In genomic region chr6:2970034-2970685, GRCh38 we compare ENCODE assay signal across 8 cellular contexts.
DNase-seq lines count a peak whose midpoint lies in the region; ATAC-seq and TF ChIP-seq lines count a peak whose summit lies in the region.

No MANE protein-coding gene starts in this region.

- no peaks in the 10 kb centered on the region for H4K20me1 ChIP-seq in OCI-LY3 (ENCODE audit: insufficient read depth, low read length)

- H3K4me3 ChIP-seq in AG10803 (ENCODE audit: low read length) (peak overlapping the region; percentile 68), OCI-LY3 (ENCODE audit: low read length) (peak overlapping the region; percentile 89)

- peaks cover 9% of the 10 kb centered on the region for H3K4me1 ChIP-seq in OCI-LY3 (ENCODE audit: low read length)

- peaks cover 3% of the 10 kb centered on the region; the same call in 1 of the 2 replicates for H3K27me3 ChIP-seq in OCI-LY3 (ENCODE audit: low read depth, low read length)

- H2AFZ ChIP-seq in OCI-LY3 (ENCODE audit: low read depth, low read length), result no peak overlapping the region

- peak; percentile 54 for DNase-seq in AG10803 (ENCODE audit: low read depth)
- peak; percentile 68 for DNase-seq in ecto neural progenitor cell (ENCODE audit: low spot score)
- DNase-seq in nephron progenitor cell, result no peak
- no peak for DNase-seq in NCI-H1092 treated with DMSO at 0.1 percent for 48 hours (lab: John Stamatoyannopoulos, UW)
- no peak for DNase-seq in NCI-H146 treated with DMSO at 0.1 percent for 48 hours (lab: John Stamatoyannopoulos, UW; ENCODE audit: unreplicated experiment)

- no peaks in the 10 kb centered on the region for H3K79me2 ChIP-seq in OCI-LY3 (ENCODE audit: low read length)

- no peak for TF ChIP-seq CTCF in AG10803 (conservative IDR thresholded peaks at IDR 0.05; ENCODE audit: low read length)
- no peak for TF ChIP-seq CTCF in OCI-LY3 (IDR thresholded peaks at IDR 0.05; ENCODE audit: low read depth, low read length)
- no peak for TF ChIP-seq CTCF in nephron progenitor cell (IDR thresholded peaks at IDR 0.05)

- H3K36me3 ChIP-seq in OCI-LY3 (replicated peaks; ENCODE audit: low read depth, low read length), result no peaks in the 10 kb centered on the region

- peak overlapping the region; percentile 80 for H3K4me2 ChIP-seq in OCI-LY3 (ENCODE audit: low read length)

- peaks cover 22% of the 10 kb centered on the region for H3K4me1 Mint-ChIP-seq in nephron progenitor cell

- peak overlapping the region; percentile 86 for H3K9ac ChIP-seq in OCI-LY3 (ENCODE audit: low read length)

- H3K9me3 Mint-ChIP-seq in nephron progenitor cell, result no peaks in the 10 kb centered on the region

- ATAC-seq in HG03342 (IDR thresholded peaks at IDR 0.05; ENCODE audit: unreplicated experiment), result no peak
- no peak for ATAC-seq in HG03565 (IDR thresholded peaks at IDR 0.05; ENCODE audit: unreplicated experiment)

- no peaks in the 10 kb centered on the region for H3K36me3 Mint-ChIP-seq in nephron progenitor cell (ENCODE audit: low read depth)

- H3K27me3 Mint-ChIP-seq in nephron progenitor cell (ENCODE audit: low read depth, poor library complexity), result peaks cover 18% of the 10 kb centered on the region

- no peak overlapping the region for H3K27ac Mint-ChIP-seq in nephron progenitor cell

- no peak overlapping the region for H3K27ac ChIP-seq in OCI-LY3 (ENCODE audit: low read length)

- no peaks in the 10 kb centered on the region for H3K9me3 ChIP-seq in OCI-LY3 (ENCODE audit: insufficient read depth, low read length)

- H3K4me3 Mint-ChIP-seq in nephron progenitor cell, result peak overlapping the region; percentile 83

Comparison
In these comparisons a context has a peak if more than half of its experiments do, and no peak if none do; other contexts are left out.
1. DNase-seq: peak in AG10803 (single experiment) and ecto neural progenitor cell (single experiment); none in nephron progenitor cell (single experiment), NCI-H1092 treated with DMSO at 0.1 percent for 48 hours (single experiment) and NCI-H146 treated with DMSO at 0.1 percent for 48 hours (single experiment).